34 cellular contexts compared by ENCODE assay signal in genomic region chr15:37628507-37628906, GRCh38.
A peak's percentile ranks its signal among the peaks of the same experiment; 100 is the strongest.
DNase-seq lines count a peak whose midpoint lies in the region; ATAC-seq, FAIRE-seq and TF ChIP-seq lines count a peak whose summit lies in the region.
"Had no signal": no experiment of that assay in that cellular context is flagged by ENCODE, and none has a peak within 500 bp of the region (broad histone marks: within the 10 kb centered on the region; RNA-seq: fewer than 3 reads in every experiment).

No MANE protein-coding gene starts in this region.

- H2AFZ ChIP-seq in SK-N-SH (ENCODE audit: low read depth) (no peak overlapping the region), HepG2 (ENCODE audit: low read length) (no peak overlapping the region)

- no peaks in the 10 kb centered on the region for H3K79me2 ChIP-seq in SK-N-SH (ENCODE audit: insufficient read depth)
- no peaks in the 10 kb centered on the region for H3K79me2 ChIP-seq in HepG2 (ENCODE audit: insufficient read depth, low read length)

- H3K4me2 ChIP-seq in SK-N-SH (no peak overlapping the region), HepG2 (ENCODE audit: low read depth, low read length) (no peak overlapping the region)
- H3K4me2 ChIP-seq: A549; BLaER1; BLaER1 treated with 17β-estradiol and CSF1 and Interleukin-3, amounts not matched to agents 10 nM and 100 nM had no signal

- FAIRE-seq in HepG2 (lab: Jason Lieb, UNC): no peak
- FAIRE-seq: A204.1, A549, D721Med had no signal

- ATAC-seq in SK-N-SH treated with all-trans-retinoic acid at 6 μM for 48 hours (no peak), HepG2 (no peak), right lobe of liver (no peak), GM21360 (IDR thresholded peaks at IDR 0.05; ENCODE audit: unreplicated experiment) (no peak), left lung (no peak)
- ATAC-seq: A549; CD8-positive, alpha-beta T cell had no signal

- H3K9ac ChIP-seq in SK-N-SH (no peak overlapping the region), HepG2 (ENCODE audit: insufficient read depth, low read depth, low read length) (no peak overlapping the region)
- H3K9ac ChIP-seq: BLaER1; BLaER1 treated with 17β-estradiol and CSF1 and Interleukin-3, amounts not matched to agents 10 nM and 100 nM had no signal

- no peak for TF ChIP-seq EP300 in SK-N-SH (IDR thresholded peaks at IDR 0.05; ENCODE audit: borderline replicate concordance in 1 of 2, low read depth in 1 of 2, low read length in 1 of 2)
- no peak for TF ChIP-seq EP300 in HepG2 (IDR thresholded peaks at IDR 0.05; ENCODE audit: low read depth in 2 of 2, low read length in 2 of 2)
- no peak for TF ChIP-seq EP300 in HepG2 (CRISPR knock-in tag; IDR thresholded peaks at IDR 0.05; ENCODE audit: borderline replicate concordance)

- H3K9me3 ChIP-seq in SK-N-SH (0 out of 2 replicates have a peak, but pooled peaks cover 3% of the 10 kb centered on the region), HepG2 (ENCODE audit: low read length) (no peaks in the 10 kb centered on the region), right lobe of liver (no peaks in the 10 kb centered on the region), HEK293 (ENCODE audit: control insufficient read depth, insufficient read depth, low read depth, low read length) (no peaks in the 10 kb centered on the region), left lung (no peaks in the 10 kb centered on the region)
- H3K9me3 ChIP-seq: A549; BE2C; BLaER1; BLaER1 treated with 17β-estradiol and CSF1 and Interleukin-3, amounts not matched to agents 10 nM and 100 nM; Caco-2 had no signal

- H3K4me1 ChIP-seq in SK-N-SH (ENCODE audit: control insufficient read depth in 1 of 2, insufficient read depth in 2 of 2, low read depth in 1 of 2, low read length in 1 of 2) (no peaks in the 10 kb centered on the region; a peak in 1 of 4 replicates), HepG2 (ENCODE audit: insufficient read depth, low read length) (no peaks in the 10 kb centered on the region), right lobe of liver (no peaks in the 10 kb centered on the region), HEK293 (ENCODE audit: control insufficient read depth, insufficient read depth, low read length) (no peaks in the 10 kb centered on the region), left lung (no peaks in the 10 kb centered on the region)
- H3K4me1 ChIP-seq: A549; BE2C; BLaER1; BLaER1 treated with 17β-estradiol and CSF1 and Interleukin-3, amounts not matched to agents 10 nM and 100 nM; Caco-2 had no signal

- BruUV-seq in HepG2 (replicated peaks; lab: Mats Ljungman, UMichigan): no TSS peak

- TF ChIP-seq CTCF in SK-N-SH (IDR thresholded peaks at IDR 0.05) (no peak), HepG2 (CRISPR knock-in tag; IDR thresholded peaks at IDR 0.05) (no peak), right lobe of liver (IDR thresholded peaks at IDR 0.05) (no peak), HEK293 (tag by site-specific recombination; IDR thresholded peaks at IDR 0.05) (no peak), left lung (IDR thresholded peaks at IDR 0.05) (no peak)

- DNase-seq in SK-N-SH (no peak), HepG2 (ENCODE audit: low spot score) (no peak), right lobe of liver (no peak), EL (peak; percentile 8), left lung (no peak)
- DNase-seq: 8988T; ACHN; AML-193; BE2C; C1 segment of cervical spinal cord; Caco-2; Calu3; CD4-positive, alpha-beta memory T cell; CD4-positive, alpha-beta T cell; CD4-positive, CD25-positive, alpha-beta regulatory T cell; CD8-positive, alpha-beta memory T cell; CD8-positive, alpha-beta T cell; COR-L47; DMS 273 treated with DMSO at 0.1 percent for 48 hours; DMS153; DMS53; DMS79; DMS79 treated with DMSO at 0.1 percent for 48 hours; DND-41 had no signal

- POLR2A ChIA-PET in SK-N-SH (lab: Yijun Ruan, JAX): no interaction called here
- POLR2A ChIA-PET in HepG2 (lab: Yijun Ruan, JAX): no interaction called here
- POLR2A ChIA-PET in HEK293 (lab: Yijun Ruan, JAX): no interaction called here

- H3K27ac ChIP-seq in SK-N-SH (ENCODE audit: low read depth in 2 of 2, low read length in 1 of 2) (no peak overlapping the region), HepG2 (ENCODE audit: extremely low read length, insufficient read depth, low read length) (no peak overlapping the region), right lobe of liver (no peak overlapping the region), HEK293 (ENCODE audit: extremely low read depth, low read depth, low read length) (no peak overlapping the region), left lung (no peak overlapping the region)
- H3K27ac ChIP-seq: 22Rv1; A549; BLaER1; BLaER1 treated with 17β-estradiol and CSF1 and Interleukin-3, amounts not matched to agents 10 nM and 100 nM; C4-2B had no signal

- H3K4me3 ChIP-seq in SK-N-SH (ENCODE audit: low read depth in 2 of 2, low read length in 1 of 2) (no peak overlapping the region), HepG2 (replicated peaks in 1 of 3; ENCODE audit: insufficient read depth in 1 of 3, low read depth in 2 of 3, low read length in 3 of 3) (no peak overlapping the region), right lobe of liver (no peak overlapping the region), HEK293 (ENCODE audit: low read depth, low read length) (no peak overlapping the region), left lung (no peak overlapping the region)
- H3K4me3 ChIP-seq: A549; BLaER1; BLaER1 treated with 17β-estradiol and CSF1 and Interleukin-3, amounts not matched to agents 10 nM and 100 nM had no signal

- no peak for TF ChIP-seq POLR2A in HepG2 (IDR thresholded peaks at IDR 0.05; ENCODE audit: insufficient read depth in 1 of 2, low read depth in 2 of 2, low read length in 2 of 2)
- TF ChIP-seq POLR2A in right lobe of liver (IDR thresholded peaks at IDR 0.05): no peak

- TF ChIP-seq RAD21 in SK-N-SH (IDR thresholded peaks at IDR 0.05; ENCODE audit: low read length): no peak
- no peak for TF ChIP-seq RAD21 in HepG2 (CRISPR knock-in tag; IDR thresholded peaks at IDR 0.05)

- 78% methylated on average over 1 of the region's 1 CpG for WGBS in SK-N-SH (ENCODE audit: low lambda C conversion rate)
- WGBS in HepG2 (ENCODE audit: low lambda C conversion rate): 6% methylated on average over 1 of the region's 1 CpG
- WGBS in right lobe of liver (ENCODE audit: insufficient coverage, low coverage, low lambda C conversion rate, missing lambda C conversion rate): 50% methylated on average over 1 of the region's 1 CpG

- no peaks in the 10 kb centered on the region for H3F3A ChIP-seq in SK-N-SH (replicated peaks; ENCODE audit: insufficient read depth)

- intact Hi-C loops in HepG2 (cut with micrococcal nuclease; ENCODE audit: unreplicated experiment): no loop called here
- intact Hi-C loops in right lobe of liver (cut with DNase I): no loop called here
- intact Hi-C loops in left lung (cut with DNase I): no loop called here

- H3K27me3 ChIP-seq in SK-N-SH (ENCODE audit: insufficient read depth) (no peaks in the 10 kb centered on the region), HepG2 (ENCODE audit: control insufficient read depth in 1 of 2, insufficient read depth in 2 of 2, low read length in 2 of 2) (no peaks in the 10 kb centered on the region), right lobe of liver (no peaks in the 10 kb centered on the region), left lung (no peaks in the 10 kb centered on the region)
- H3K27me3 ChIP-seq: BE2C; BLaER1; BLaER1 treated with 17β-estradiol and CSF1 and Interleukin-3, amounts not matched to agents 10 nM and 100 nM had no signal

- in situ Hi-C loops in HepG2 (cut with HindIII; ENCODE audit: extremely low pct_ligation_motif_present, low pct_unique_long_range_greater_than_20kb): no loop called here

- H3K9me2 ChIP-seq in SK-N-SH: no peaks in the 10 kb centered on the region

- CTCF ChIA-PET in SK-N-SH (lab: Yijun Ruan, JAX) (no interaction called here), HepG2 (lab: Yijun Ruan, JAX; ENCODE audit: low intra/inter-chr PET ratio, low total read pairs) (no interaction called here), HEK293 (lab: Yijun Ruan, JAX) (no interaction called here)

- H3K36me3 ChIP-seq in SK-N-SH (replicated peaks in 1 of 2; ENCODE audit: control insufficient read depth in 1 of 2, insufficient read depth in 2 of 2, low read length in 1 of 2) (no peaks in the 10 kb centered on the region), HepG2 (replicated peaks in 1 of 2; ENCODE audit: control insufficient read depth in 1 of 2, insufficient read depth in 2 of 2, low read length in 2 of 2) (no peaks in the 10 kb centered on the region), right lobe of liver (no peaks in the 10 kb centered on the region), HEK293 (ENCODE audit: control insufficient read depth in 2 of 2, insufficient read depth in 1 of 2, low read length in 2 of 2) (no peaks in the 10 kb centered on the region), left lung (no peaks in the 10 kb centered on the region)
- H3K36me3 ChIP-seq: BE2C; BLaER1; BLaER1 treated with 17β-estradiol and CSF1 and Interleukin-3, amounts not matched to agents 10 nM and 100 nM had no signal

- no peaks in the 10 kb centered on the region for H4K20me1 ChIP-seq in SK-N-SH (ENCODE audit: insufficient read depth)
- H4K20me1 ChIP-seq in HepG2 (ENCODE audit: insufficient read depth, low read length): no peaks in the 10 kb centered on the region
- H4K20me1 ChIP-seq: BLaER1; BLaER1 treated with 17β-estradiol and CSF1 and Interleukin-3, amounts not matched to agents 10 nM and 100 nM had no signal

TF ChIP-seq in SK-N-SH treated with all-trans-retinoic acid at 6 μM for 48 hours, 23 proteins besides CTCF, POLR2A, EP300 and RAD21:
- TF ChIP-seq ISL1 (CRISPR knock-in tag; IDR thresholded peaks at IDR 0.05) (peak; percentile 81), ESRRG (CRISPR knock-in tag; IDR thresholded peaks at IDR 0.05) (no peak)

TF ChIP-seq in SK-N-SH, 30 proteins besides CTCF, POLR2A, EP300 and RAD21 (continues in another document):
- no peak for TF ChIP-seq MEF2A (IDR thresholded peaks at IDR 0.05; ENCODE audit: borderline replicate concordance, low read depth)

TF ChIP-seq in HepG2, 621 proteins besides CTCF, POLR2A, EP300 and RAD21:
- no peak for TF ChIP-seq KLF6 (CRISPR knock-in tag; IDR thresholded peaks at IDR 0.05)
- peak; percentile 90 for TF ChIP-seq ATF7 (IDR thresholded peaks at IDR 0.05)
- no peak for TF ChIP-seq ATF7 (CRISPR knock-in tag; IDR thresholded peaks at IDR 0.05)
- no peak for TF ChIP-seq SALL1 (CRISPR knock-in tag; IDR thresholded peaks at IDR 0.05)
- TF ChIP-seq CBX2 (IDR thresholded peaks at IDR 0.05; ENCODE audit: low read depth, low read length): no peak
- TF ChIP-seq CBX2 (CRISPR knock-in tag; IDR thresholded peaks at IDR 0.05; ENCODE audit: low read depth): no peak

TF ChIP-seq in HEK293, 187 proteins besides CTCF, POLR2A, EP300 and RAD21 (continues in another document):
- TF ChIP-seq ZNF221 (tag by site-specific recombination; IDR thresholded peaks at IDR 0.05; ENCODE audit: borderline replicate concordance): no peak
